ENCODE assay signal across 8 cellular contexts in the genomic region with DNA sequence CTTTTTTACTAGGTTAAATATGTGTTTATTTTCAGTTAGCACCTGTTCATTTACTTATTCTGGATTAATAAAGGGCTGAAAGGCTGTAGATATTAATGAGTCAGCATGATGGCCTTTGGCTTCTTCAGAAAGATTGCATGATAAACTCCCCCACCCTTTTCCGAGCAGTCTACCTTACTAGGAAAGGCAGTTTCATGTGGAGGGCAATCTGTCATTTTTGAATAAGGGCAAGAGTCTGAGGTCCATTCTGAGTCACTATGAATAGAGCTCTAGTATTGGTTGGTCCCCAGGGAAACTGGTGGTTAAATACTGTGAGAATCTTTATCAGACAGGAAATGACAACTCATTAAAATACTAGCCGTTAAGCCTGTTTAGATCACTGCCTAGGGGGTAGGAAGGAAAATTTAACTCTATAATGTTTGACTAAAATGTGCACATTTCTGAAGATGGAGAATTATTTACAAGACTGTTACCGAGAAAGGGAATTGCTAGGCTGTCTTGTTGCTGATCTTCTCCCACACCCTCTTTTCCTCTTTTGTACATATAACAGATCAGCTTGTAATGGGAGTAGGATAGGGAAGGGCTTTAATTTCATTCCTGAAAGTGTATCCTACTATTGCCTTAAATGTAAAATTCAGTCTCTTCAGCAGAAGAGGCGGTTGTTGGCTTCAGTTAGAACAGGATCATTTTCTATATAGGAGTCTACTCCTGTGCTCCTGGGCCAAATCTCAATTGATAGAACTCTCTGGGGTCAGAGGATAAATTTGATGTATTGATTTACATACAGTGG.
DNase-seq lines count a peak whose midpoint lies in the region; ATAC-seq and TF ChIP-seq lines count a peak whose summit lies in the region.

No MANE protein-coding gene starts in this region.

- intact Hi-C loops in adrenal gland (cut with DNase I): loop anchor here in 1 of 2 donors (10.0 kb wide), 1 partner anchor 65 kb away; no protein-coding TSS in a partner anchor

- no peaks in the 10 kb centered on the region for H3K79me2 ChIP-seq in DND-41 (ENCODE audit: insufficient read depth, low read length)

- H3K4me2 ChIP-seq in DND-41 (ENCODE audit: insufficient read depth, low read length) (peak overlapping the region; percentile 41), neuronal stem cell (ENCODE audit: insufficient read depth, low read length, poor library complexity, severe bottlenecking) (no peak overlapping the region)

- ATAC-seq in DND-41 (ENCODE audit: insufficient read depth, low read depth) (peak; percentile 89), GM19397 (IDR thresholded peaks at IDR 0.05; ENCODE audit: unreplicated experiment) (peak; percentile 62), HG03457 (IDR thresholded peaks at IDR 0.05; ENCODE audit: unreplicated experiment) (peak; percentile 51)

- TF ChIP-seq POLR2A in adrenal gland (IDR thresholded peaks at IDR 0.05): no peak

- H3K79me1 ChIP-seq in neuronal stem cell (ENCODE audit: low read depth, low read length): no peaks in the 10 kb centered on the region

- peak; percentile 52 for DNase-seq in DND-41
- peak; percentile 99 for DNase-seq in NCI-H526 treated with DMSO at 0.1 percent for 48 hours (lab: John Stamatoyannopoulos, UW)
- DNase-seq in adrenal gland: peak in 5 of 7 donors; percentile 47 to 84 (median 75)
- DNase-seq in iris pigment epithelial cell (ENCODE audit: low read depth): peak; percentile 100
- no peak for DNase-seq in neuronal stem cell (ENCODE audit: low spot score)

- H3K4me3 ChIP-seq in DND-41 (ENCODE audit: low read depth in 1 of 2, low read length in 2 of 2) (no peak overlapping the region), adrenal gland (peak overlapping the region in 1 of 4 donors; percentile 27), subcutaneous abdominal adipose tissue (ENCODE audit: low read depth in 1 of 5, low read length in 5 of 5) (peak overlapping the region in 3 of 5 donors; percentile 28 to 33 (median 28)), neuronal stem cell (ENCODE audit: low read length in 2 of 2) (no peak overlapping the region)

- no peaks in the 10 kb centered on the region for H3K36me3 ChIP-seq in DND-41 (ENCODE audit: insufficient read depth, low read length)
- no peaks in the 10 kb centered on the region for H3K36me3 ChIP-seq in adrenal gland (replicated peaks in 1 of 2)
- H3K36me3 ChIP-seq in subcutaneous abdominal adipose tissue (ENCODE audit: control insufficient read depth in 5 of 5, insufficient read depth in 5 of 5, low read length in 5 of 5): no peaks in the 10 kb centered on the region
- no peaks in the 10 kb centered on the region for H3K36me3 ChIP-seq in neuronal stem cell (replicated peaks in 1 of 2; ENCODE audit: control insufficient read depth in 2 of 2, insufficient read depth in 2 of 2, low read length in 2 of 2)

- peak overlapping the region; percentile 9; the same call in 1 of the 2 replicates for H2AFZ ChIP-seq in DND-41 (ENCODE audit: low read depth, low read length)
- no peak overlapping the region for H2AFZ ChIP-seq in neuronal stem cell (ENCODE audit: low read length)

- TF ChIP-seq CTCF in DND-41 (IDR thresholded peaks at IDR 0.05; ENCODE audit: borderline replicate concordance, extremely low read depth, low read length, poor library complexity, severe bottlenecking) (no peak), adrenal gland (IDR thresholded peaks at IDR 0.05) (no peak)

- no peak overlapping the region for H2BK120ac ChIP-seq in neuronal stem cell (ENCODE audit: low read depth, low read length)

- H3K14ac ChIP-seq in neuronal stem cell (ENCODE audit: low read length): no peak overlapping the region

- no peak overlapping the region for H4K91ac ChIP-seq in neuronal stem cell (ENCODE audit: low read depth, low read length, poor library complexity)

- no peak overlapping the region for H2BK15ac ChIP-seq in neuronal stem cell (ENCODE audit: low read length)

- H3K9ac ChIP-seq in DND-41 (ENCODE audit: low read depth, low read length) (peak overlapping the region; percentile 40), subcutaneous abdominal adipose tissue (ENCODE audit: low read length in 5 of 5) (peak overlapping the region in 3 of 5 donors; percentile 56 to 63 (median 60)), neuronal stem cell (ENCODE audit: low read depth, low read length, poor library complexity) (no peak overlapping the region)

- H3K4me1 ChIP-seq in DND-41 (ENCODE audit: insufficient read depth, low read length): peaks cover 57% of the 10 kb centered on the region
- peaks cover 18 to 62% of the 10 kb centered on the region in 2 donors for H3K4me1 ChIP-seq in adrenal gland (replicated peaks in 1 of 2)
- peaks cover 0 to 30% (median 21%) of the 10 kb centered on the region in 5 donors for H3K4me1 ChIP-seq in subcutaneous abdominal adipose tissue (ENCODE audit: control insufficient read depth in 5 of 5, insufficient read depth in 5 of 5, low read length in 5 of 5)
- peaks cover 0 to 17% of the 10 kb centered on the region in 2 donors for H3K4me1 ChIP-seq in neuronal stem cell (ENCODE audit: control insufficient read depth in 2 of 2, insufficient read depth in 1 of 2, low read depth in 1 of 2, low read length in 2 of 2)

- no peak overlapping the region for H2AK5ac ChIP-seq in neuronal stem cell (ENCODE audit: low read depth, low read length)

- H3K9me3 ChIP-seq in DND-41 (ENCODE audit: insufficient read depth, low read length, severe bottlenecking) (no peaks in the 10 kb centered on the region), adrenal gland (replicated peaks in 1 of 3) (no peaks in the 10 kb centered on the region), subcutaneous abdominal adipose tissue (ENCODE audit: control insufficient read depth in 5 of 5, low read length in 5 of 5) (no peaks in the 10 kb centered on the region), neuronal stem cell (replicated peaks in 1 of 2; ENCODE audit: control insufficient read depth in 2 of 2, insufficient read depth in 1 of 2, low read depth in 1 of 2, low read length in 2 of 2) (no peaks in the 10 kb centered on the region)

- peak overlapping the region; percentile 86 for H3K27ac ChIP-seq in DND-41 (ENCODE audit: low read length)
- peak overlapping the region; percentile 59 to 92 (median 76) for H3K27ac ChIP-seq in adrenal gland
- peak overlapping the region; percentile 66 for H3K27ac ChIP-seq in subcutaneous abdominal adipose tissue (ENCODE audit: low read depth, low read length)
- no peak overlapping the region for H3K27ac ChIP-seq in neuronal stem cell (replicated peaks; ENCODE audit: low read length)

- no peak overlapping the region for H2BK12ac ChIP-seq in neuronal stem cell (ENCODE audit: low read length)

- H3K27me3 ChIP-seq in DND-41 (ENCODE audit: insufficient read depth, low read length, poor library complexity) (no peaks in the 10 kb centered on the region), adrenal gland (no peaks in the 10 kb centered on the region), subcutaneous abdominal adipose tissue (ENCODE audit: control insufficient read depth in 5 of 5, insufficient read depth in 4 of 5, low read length in 5 of 5) (no peaks in the 10 kb centered on the region), neuronal stem cell (ENCODE audit: control insufficient read depth in 3 of 3, insufficient read depth in 3 of 3, low read depth in 1 of 3, low read length in 3 of 3) (no peaks in the 10 kb centered on the region)

- no peak overlapping the region for H3K4ac ChIP-seq in neuronal stem cell (ENCODE audit: low read length)

- H4K8ac ChIP-seq in neuronal stem cell (ENCODE audit: low read depth, low read length): no peak overlapping the region

- no peak overlapping the region for H3K23ac ChIP-seq in neuronal stem cell (ENCODE audit: low read depth, low read length, poor library complexity)

- H4K20me1 ChIP-seq in DND-41 (ENCODE audit: insufficient read depth, low read length): no peaks in the 10 kb centered on the region

- no peak overlapping the region for H2BK5ac ChIP-seq in neuronal stem cell (ENCODE audit: low read length)

- H3K18ac ChIP-seq in neuronal stem cell (ENCODE audit: low read length): no peak overlapping the region

- 13 to 19% (median 17%) methylated on average over 4 of the region's 4 CpGs for WGBS in adrenal gland, 4 donors
- no CpG with 5 or more reads among the region's 4 CpGs for WGBS in neuronal stem cell (ENCODE audit: extremely low coverage in 2 of 2, insufficient read length in 2 of 2, insufficient replicate concordance in 1 of 2), 2 donors

Comparison
In these comparisons a context has a peak if more than half of its experiments do, and no peak if none do; other contexts are left out.
1. H3K4me3 ChIP-seq: peak in subcutaneous abdominal adipose tissue (3 of 5); none in DND-41 (0 of 2) and neuronal stem cell (0 of 2).
2. Peak in every context shown above with its lines, with median percentiles within 50 percentile points of each other: ATAC-seq.